Comparison of ENCODE assay signal across 14 cellular contexts in the genomic region with DNA sequence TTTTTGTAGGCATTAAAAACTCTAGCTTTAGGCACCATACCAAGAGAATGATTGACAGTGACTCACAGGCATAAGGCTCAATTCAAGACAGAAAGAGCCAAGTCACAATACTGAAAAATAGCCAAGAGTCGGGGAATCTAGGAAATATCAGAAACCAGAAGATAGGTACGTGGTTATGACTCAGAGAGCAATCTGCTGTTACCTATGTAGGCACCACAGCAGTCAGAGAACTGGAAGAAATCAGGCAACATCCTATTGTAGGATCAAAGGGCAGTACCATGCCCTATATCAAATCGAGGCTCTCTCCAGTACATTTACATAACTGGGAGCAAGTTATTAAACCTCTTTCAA. TPM values are rescaled to one million over a fixed set of nuclear protein-coding genes. Genes with fewer than 3 reads are reported as not detected.
A peak's percentile ranks its signal among the peaks of the same experiment; 100 is the strongest.
DNase-seq lines count a peak whose midpoint lies in the region; ATAC-seq lines count a peak whose summit lies in the region.
"Had no signal": no experiment of that assay in that cellular context is flagged by ENCODE, and none has a peak within 500 bp of the region (broad histone marks: within the 10 kb centered on the region; RNA-seq: fewer than 3 reads in every experiment).

No MANE protein-coding gene starts in this region.

- no peaks in the 10 kb centered on the region for H3K27me3 Mint-ChIP-seq in activated T-helper 17 cell treated with anti-CD3 and anti-CD28 coated beads, Interleukin-2, amount 50 U/mL, for 72 hours

- peak; percentile 85 for ATAC-seq in activated T-helper 17 cell treated with anti-CD3 and anti-CD28 coated beads, Interleukin-2, amount 50 U/mL, for 72 hours (replicated peaks)
- ATAC-seq: Right ventricle myocardium inferior had no signal

- H3K36me3 ChIP-seq in KOPT-K1 (ENCODE audit: insufficient read depth, low read length): no peaks in the 10 kb centered on the region
- H3K36me3 ChIP-seq: BE2C had no signal

- H3K4me1 Mint-ChIP-seq in activated T-helper 17 cell treated with anti-CD3 and anti-CD28 coated beads, Interleukin-2, amount 50 U/mL, for 72 hours: peaks cover 5% of the 10 kb centered on the region

- peak overlapping the region; percentile 69 for H3K27ac ChIP-seq in KOPT-K1 (ENCODE audit: low read depth, low read length, poor library complexity, severe bottlenecking)

- intact Hi-C loops in head of caudate nucleus (cut with DNase I): no loop called here

- H3K9me3 ChIP-seq in KOPT-K1 (ENCODE audit: insufficient read depth, low read length, poor library complexity, severe bottlenecking): peaks cover 8% of the 10 kb centered on the region
- H3K9me3 ChIP-seq: BE2C had no signal

- peak; percentile 23 for DNase-seq in EL
- peak; percentile 86 for DNase-seq in kidney tubule cell (ENCODE audit: low spot score)
- DNase-seq in head of caudate nucleus: no peak
- no peak for DNase-seq in T-helper 2 cell
- DNase-seq in HuH-7.5 (ENCODE audit: low spot score): no peak
- DNase-seq: BE2C, mesendoderm, MV-4-11, NCI-H774 had no signal

- H3K36me3 Mint-ChIP-seq in activated T-helper 17 cell treated with anti-CD3 and anti-CD28 coated beads, Interleukin-2, amount 50 U/mL, for 72 hours (ENCODE audit: low read depth): no peaks in the 10 kb centered on the region

- no peaks in the 10 kb centered on the region for H3K9me3 Mint-ChIP-seq in activated T-helper 17 cell treated with anti-CD3 and anti-CD28 coated beads, Interleukin-2, amount 50 U/mL, for 72 hours
- H3K9me3 Mint-ChIP-seq: nephron had no signal

- no peak overlapping the region for H3K27ac Mint-ChIP-seq in activated T-helper 17 cell treated with anti-CD3 and anti-CD28 coated beads, Interleukin-2, amount 50 U/mL, for 72 hours

- no peak overlapping the region for H3K4me3 Mint-ChIP-seq in activated T-helper 17 cell treated with anti-CD3 and anti-CD28 coated beads, Interleukin-2, amount 50 U/mL, for 72 hours
- H3K4me3 Mint-ChIP-seq: nephron had no signal

RNA-seq across cellular contexts. Expression of a gene that starts 23.2 kb away (rescaled TPM):
- total RNA-seq in activated T-helper 17 cell treated with anti-CD3 and anti-CD28 coated beads, Interleukin-2, amount 50 U/mL, for 72 hours: not detected
- total RNA-seq: H1 had no signal

Comparison
In these comparisons a context has a peak if more than half of its experiments do, and no peak if none do; other contexts are left out.
1. DNase-seq: peak in EL (single experiment) and kidney tubule cell (single experiment); none in head of caudate nucleus (0 of 42), T-helper 2 cell (0 of 5) and HuH-7.5 (single experiment).